6 cellular contexts compared by ENCODE assay signal in genomic region chr15:20551289-20551688, GRCh38. TPM values are rescaled to one million over a fixed set of nuclear protein-coding genes. Genes with fewer than 3 reads are reported as not detected.
"Had no signal": no experiment of that assay in that cellular context is flagged by ENCODE, and none has a peak within 500 bp of the region (broad histone marks: within the 10 kb centered on the region; RNA-seq: fewer than 3 reads in every experiment).

No MANE protein-coding gene starts in this region.

RNA-seq across cellular contexts. Expression of gene GOLGA6L6, which starts 9.7 kb away (rescaled TPM):
- total RNA-seq: K562, M059J, PC-3, Peyer's patch, Right ventricle myocardium superior, SJSA1 had no signal
